Comparison of ENCODE assay signal across 1 cellular context in genomic region chr1:116504308-116505156, GRCh38.
A peak's percentile ranks its signal among the peaks of the same experiment; 100 is the strongest.
TF ChIP-seq lines count a peak whose summit lies in the region.

No MANE protein-coding gene starts in this region.

TF ChIP-seq in K562, 482 proteins besides CTCF, POLR2A, EP300 and RAD21 (continued from another document and continues in another):
- TF ChIP-seq ZNF263 (CRISPR knock-in tag; IDR thresholded peaks at IDR 0.05; ENCODE audit: borderline replicate concordance) (peak; percentile 2; the same call in 1 of the 2 replicates), HIVEP1 (CRISPR knock-in tag; IDR thresholded peaks at IDR 0.05) (0 out of 2 replicates have a peak, but pooled peaks have one; percentile 6), SIN3A (IDR thresholded peaks at IDR 0.05; ENCODE audit: borderline replicate concordance in 2 of 2, control insufficient read depth in 1 of 2, low read depth in 2 of 2, low read length in 2 of 2) (peak in 1 of 2 experiments; percentile 62; a peak in 2 of 4 replicates), E2F1 (CRISPR knock-in tag; IDR thresholded peaks at IDR 0.05) (no peak), ZNF589 (CRISPR knock-in tag; IDR thresholded peaks at IDR 0.05; ENCODE audit: low read depth) (peak; percentile 77; the same call in 1 of the 2 replicates), BCOR (IDR thresholded peaks at IDR 0.05) (peak; percentile 98), POLR3G (IDR thresholded peaks at IDR 0.05; ENCODE audit: extremely low read depth, insufficient read length, insufficient replicate concordance) (no peak), ZNF133 (CRISPR knock-in tag; IDR thresholded peaks at IDR 0.05) (no peak), ZNF143 (CRISPR knock-in tag; IDR thresholded peaks at IDR 0.05) (no peak), CGGBP1 (CRISPR knock-in tag; IDR thresholded peaks at IDR 0.05) (no peak), ZNF79 (CRISPR knock-in tag; IDR thresholded peaks at IDR 0.05; ENCODE audit: low read depth) (no peak), KAT7 (CRISPR knock-in tag; IDR thresholded peaks at IDR 0.05; ENCODE audit: borderline replicate concordance) (0 out of 2 replicates have a peak, but pooled peaks have one; percentile 53), HDGF (IDR thresholded peaks at IDR 0.05) (no peak; the same call in none of the 2 replicates), GTF3C2 (IDR thresholded peaks at IDR 0.05; ENCODE audit: borderline replicate concordance, extremely low read depth, insufficient read length) (no peak), NR4A1 (CRISPR knock-in tag; IDR thresholded peaks at IDR 0.05) (no peak), NR4A1 (tag; IDR thresholded peaks at IDR 0.05) (peak; percentile 85), U2AF1 (optimal IDR thresholded peaks at IDR 0.05; ENCODE audit: low read depth, low read length) (no peak), ZNF398 (CRISPR knock-in tag; IDR thresholded peaks at IDR 0.05) (no peak), TEAD1 (CRISPR knock-in tag; IDR thresholded peaks at IDR 0.05) (0 out of 4 replicates have a peak, but pooled peaks of 1 of the 2 experiments have one; percentile 21), ZNF311 (CRISPR knock-in tag; IDR thresholded peaks at IDR 0.05) (peak; percentile 58; the same call in 1 of the 2 replicates), NR2C1 (IDR thresholded peaks at IDR 0.05) (peak; percentile 14; the same call in 1 of the 2 replicates), NR2C1 (tag; IDR thresholded peaks at IDR 0.05) (peak; percentile 64; the same call in 1 of the 2 replicates), DIDO1 (tag; IDR thresholded peaks at IDR 0.05; ENCODE audit: low read depth) (peak; percentile 47; the same call in 1 of the 2 replicates), FOXO4 (CRISPR knock-in tag; IDR thresholded peaks at IDR 0.05) (peak; percentile 31; the same call in 1 of the 2 replicates), SMC3 (conservative IDR thresholded peaks at IDR 0.05; ENCODE audit: insufficient read depth, low read depth, low read length) (no peak), ZC3H4 (CRISPR knock-in tag; IDR thresholded peaks at IDR 0.05; ENCODE audit: borderline replicate concordance) (no peak), SIRT6 (IDR thresholded peaks at IDR 0.05; ENCODE audit: low read depth, low read length) (no peak), LEF1 (IDR thresholded peaks at IDR 0.05) (peak; percentile 93), MAX (CRISPR knock-in tag; IDR thresholded peaks at IDR 0.05) (peak; percentile 53), FOXJ2 (tag; IDR thresholded peaks at IDR 0.05) (0 out of 2 replicates have a peak, but pooled peaks have one; percentile 43), PURB (CRISPR knock-in tag; IDR thresholded peaks at IDR 0.05; ENCODE audit: low read depth) (no peak), SOX6 (IDR thresholded peaks at IDR 0.05) (peak; percentile 71; the same call in 1 of the 2 replicates), ETV1 (tag; conservative IDR thresholded peaks at IDR 0.05; ENCODE audit: low read depth) (peak; percentile 99), CBFA2T3 (IDR thresholded peaks at IDR 0.05) (peak; percentile 82), GTF2E2 (tag; IDR thresholded peaks at IDR 0.05) (peak; percentile 57; the same call in 1 of the 2 replicates), ARHGAP35 (IDR thresholded peaks at IDR 0.05; ENCODE audit: partially characterized antibody) (no peak), NR1H2 (CRISPR knock-in tag; IDR thresholded peaks at IDR 0.05) (0 out of 2 replicates have a peak, but pooled peaks have one; percentile 7), RNF2 (IDR thresholded peaks at IDR 0.05) (peak; percentile 79), PTRF (tag; IDR thresholded peaks at IDR 0.05) (no peak), NFATC3 (IDR thresholded peaks at IDR 0.05) (no peak)
- TF ChIP-seq, protein P1, sequence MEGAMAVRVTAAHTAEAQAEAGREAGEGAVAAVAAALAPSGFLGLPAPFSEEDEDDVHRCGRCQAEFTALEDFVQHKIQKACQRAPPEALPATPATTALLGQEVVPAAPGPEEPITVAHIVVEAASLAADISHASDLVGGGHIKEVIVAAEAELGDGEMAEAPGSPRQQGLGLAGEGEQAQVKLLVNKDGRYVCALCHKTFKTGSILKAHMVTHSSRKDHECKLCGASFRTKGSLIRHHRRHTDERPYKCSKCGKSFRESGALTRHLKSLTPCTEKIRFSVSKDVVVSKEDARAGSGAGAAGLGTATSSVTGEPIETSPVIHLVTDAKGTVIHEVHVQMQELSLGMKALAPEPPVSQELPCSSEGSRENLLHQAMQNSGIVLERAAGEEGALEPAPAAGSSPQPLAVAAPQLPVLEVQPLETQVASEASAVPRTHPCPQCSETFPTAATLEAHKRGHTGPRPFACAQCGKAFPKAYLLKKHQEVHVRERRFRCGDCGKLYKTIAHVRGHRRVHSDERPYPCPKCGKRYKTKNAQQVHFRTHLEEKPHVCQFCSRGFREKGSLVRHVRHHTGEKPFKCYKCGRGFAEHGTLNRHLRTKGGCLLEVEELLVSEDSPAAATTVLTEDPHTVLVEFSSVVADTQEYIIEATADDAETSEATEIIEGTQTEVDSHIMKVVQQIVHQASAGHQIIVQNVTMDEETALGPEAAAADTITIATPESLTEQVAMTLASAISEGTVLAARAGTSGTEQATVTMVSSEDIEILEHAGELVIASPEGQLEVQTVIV (CRISPR knock-in tag; IDR thresholded peaks at IDR 0.05; ENCODE audit: borderline replicate concordance), result no peak
- TF ChIP-seq, protein P2, sequence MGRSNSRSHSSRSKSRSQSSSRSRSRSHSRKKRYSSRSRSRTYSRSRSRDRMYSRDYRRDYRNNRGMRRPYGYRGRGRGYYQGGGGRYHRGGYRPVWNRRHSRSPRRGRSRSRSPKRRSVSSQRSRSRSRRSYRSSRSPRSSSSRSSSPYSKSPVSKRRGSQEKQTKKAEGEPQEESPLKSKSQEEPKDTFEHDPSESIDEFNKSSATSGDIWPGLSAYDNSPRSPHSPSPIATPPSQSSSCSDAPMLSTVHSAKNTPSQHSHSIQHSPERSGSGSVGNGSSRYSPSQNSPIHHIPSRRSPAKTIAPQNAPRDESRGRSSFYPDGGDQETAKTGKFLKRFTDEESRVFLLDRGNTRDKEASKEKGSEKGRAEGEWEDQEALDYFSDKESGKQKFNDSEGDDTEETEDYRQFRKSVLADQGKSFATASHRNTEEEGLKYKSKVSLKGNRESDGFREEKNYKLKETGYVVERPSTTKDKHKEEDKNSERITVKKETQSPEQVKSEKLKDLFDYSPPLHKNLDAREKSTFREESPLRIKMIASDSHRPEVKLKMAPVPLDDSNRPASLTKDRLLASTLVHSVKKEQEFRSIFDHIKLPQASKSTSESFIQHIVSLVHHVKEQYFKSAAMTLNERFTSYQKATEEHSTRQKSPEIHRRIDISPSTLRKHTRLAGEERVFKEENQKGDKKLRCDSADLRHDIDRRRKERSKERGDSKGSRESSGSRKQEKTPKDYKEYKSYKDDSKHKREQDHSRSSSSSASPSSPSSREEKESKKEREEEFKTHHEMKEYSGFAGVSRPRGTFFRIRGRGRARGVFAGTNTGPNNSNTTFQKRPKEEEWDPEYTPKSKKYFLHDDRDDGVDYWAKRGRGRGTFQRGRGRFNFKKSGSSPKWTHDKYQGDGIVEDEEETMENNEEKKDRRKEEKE (IDR thresholded peaks at IDR 0.05; ENCODE audit: borderline replicate concordance in 1 of 2, control insufficient read depth in 1 of 2, low read depth in 2 of 2, low read length in 1 of 2), result peak in 1 of 2 experiments; percentile 15; a peak in 1 of 4 replicates
- TF ChIP-seq, protein P3, sequence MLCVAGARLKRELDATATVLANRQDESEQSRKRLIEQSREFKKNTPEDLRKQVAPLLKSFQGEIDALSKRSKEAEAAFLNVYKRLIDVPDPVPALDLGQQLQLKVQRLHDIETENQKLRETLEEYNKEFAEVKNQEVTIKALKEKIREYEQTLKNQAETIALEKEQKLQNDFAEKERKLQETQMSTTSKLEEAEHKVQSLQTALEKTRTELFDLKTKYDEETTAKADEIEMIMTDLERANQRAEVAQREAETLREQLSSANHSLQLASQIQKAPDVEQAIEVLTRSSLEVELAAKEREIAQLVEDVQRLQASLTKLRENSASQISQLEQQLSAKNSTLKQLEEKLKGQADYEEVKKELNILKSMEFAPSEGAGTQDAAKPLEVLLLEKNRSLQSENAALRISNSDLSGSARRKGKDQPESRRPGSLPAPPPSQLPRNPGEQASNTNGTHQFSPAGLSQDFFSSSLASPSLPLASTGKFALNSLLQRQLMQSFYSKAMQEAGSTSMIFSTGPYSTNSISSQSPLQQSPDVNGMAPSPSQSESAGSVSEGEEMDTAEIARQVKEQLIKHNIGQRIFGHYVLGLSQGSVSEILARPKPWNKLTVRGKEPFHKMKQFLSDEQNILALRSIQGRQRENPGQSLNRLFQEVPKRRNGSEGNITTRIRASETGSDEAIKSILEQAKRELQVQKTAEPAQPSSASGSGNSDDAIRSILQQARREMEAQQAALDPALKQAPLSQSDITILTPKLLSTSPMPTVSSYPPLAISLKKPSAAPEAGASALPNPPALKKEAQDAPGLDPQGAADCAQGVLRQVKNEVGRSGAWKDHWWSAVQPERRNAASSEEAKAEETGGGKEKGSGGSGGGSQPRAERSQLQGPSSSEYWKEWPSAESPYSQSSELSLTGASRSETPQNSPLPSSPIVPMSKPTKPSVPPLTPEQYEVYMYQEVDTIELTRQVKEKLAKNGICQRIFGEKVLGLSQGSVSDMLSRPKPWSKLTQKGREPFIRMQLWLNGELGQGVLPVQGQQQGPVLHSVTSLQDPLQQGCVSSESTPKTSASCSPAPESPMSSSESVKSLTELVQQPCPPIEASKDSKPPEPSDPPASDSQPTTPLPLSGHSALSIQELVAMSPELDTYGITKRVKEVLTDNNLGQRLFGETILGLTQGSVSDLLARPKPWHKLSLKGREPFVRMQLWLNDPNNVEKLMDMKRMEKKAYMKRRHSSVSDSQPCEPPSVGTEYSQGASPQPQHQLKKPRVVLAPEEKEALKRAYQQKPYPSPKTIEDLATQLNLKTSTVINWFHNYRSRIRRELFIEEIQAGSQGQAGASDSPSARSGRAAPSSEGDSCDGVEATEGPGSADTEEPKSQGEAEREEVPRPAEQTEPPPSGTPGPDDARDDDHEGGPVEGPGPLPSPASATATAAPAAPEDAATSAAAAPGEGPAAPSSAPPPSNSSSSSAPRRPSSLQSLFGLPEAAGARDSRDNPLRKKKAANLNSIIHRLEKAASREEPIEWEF (CRISPR knock-in tag; IDR thresholded peaks at IDR 0.05), result peak; percentile 2; the same call in 1 of the 2 replicates
